In the genomic region with DNA sequence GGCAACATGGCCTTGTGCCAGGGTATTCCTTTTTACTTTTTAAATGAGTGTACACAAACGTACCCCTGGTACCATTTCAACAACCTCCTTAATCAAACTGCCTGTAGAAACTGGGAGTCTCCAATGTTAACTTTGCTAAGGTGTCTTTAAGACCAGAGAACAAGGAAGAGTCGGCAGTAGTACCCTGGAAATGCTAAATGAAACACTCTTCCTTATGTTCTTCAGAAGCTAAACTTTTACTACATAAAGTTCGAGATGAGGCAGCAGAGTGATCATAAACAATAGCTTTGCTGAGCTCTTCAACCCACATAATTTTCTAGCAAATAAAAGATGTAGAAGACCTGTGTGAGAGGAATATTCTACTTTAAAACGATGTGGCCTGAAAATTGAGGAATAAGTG, we compare ENCODE assay signal across 7 cellular contexts.
"Had no signal": no experiment of that assay in that cellular context is flagged by ENCODE, and none has a peak within 500 bp of the region (broad histone marks: within the 10 kb centered on the region; RNA-seq: fewer than 3 reads in every experiment).

No MANE protein-coding gene starts in this region.

- H3K4me1 Mint-ChIP-seq: IgD-negative memory B cell had no signal

- FAIRE-seq: HepG2, HTR-8/SVneo had no signal

- H3K27ac ChIP-seq: HL-60 had no signal

- H3K27ac Mint-ChIP-seq: IgD-negative memory B cell had no signal

- H3K4me3 Mint-ChIP-seq: IgD-negative memory B cell had no signal

- H3K36me3 Mint-ChIP-seq: IgD-negative memory B cell had no signal

- ATAC-seq: HepG2 had no signal

- DNase-seq: IMR-90, KBM-7, KG1 had no signal
